ENCODE assay signal across 12 cellular contexts in genomic region chr14:73763396-73763795, GRCh38. TPM values are rescaled to one million over a fixed set of nuclear protein-coding genes. Genes with fewer than 3 reads are reported as not detected.
A peak's percentile ranks its signal among the peaks of the same experiment; 100 is the strongest.
DNase-seq lines count a peak whose midpoint lies in the region; ATAC-seq and TF ChIP-seq lines count a peak whose summit lies in the region.
"Had no signal": no experiment of that assay in that cellular context is flagged by ENCODE, and none has a peak within 500 bp of the region (broad histone marks: within the 10 kb centered on the region; RNA-seq: fewer than 3 reads in every experiment).

No MANE protein-coding gene starts in this region.

- peaks cover 6% of the 10 kb centered on the region for H3K27me3 Mint-ChIP-seq in CD4-positive, CD25-positive, alpha-beta regulatory T cell
- H3K27me3 Mint-ChIP-seq in activated naive CD8-positive, alpha-beta T cell treated with anti-CD3 and anti-CD28 coated beads, Interleukin-2, amount 10 ng/mL, durations not matched to agents 7 days and 5 days, result no peaks in the 10 kb centered on the region
- H3K27me3 Mint-ChIP-seq in naive thymus-derived CD8-positive, alpha-beta T cell, result no peaks in the 10 kb centered on the region

- no peak for TF ChIP-seq CTCF in HEK293 (tag by site-specific recombination; IDR thresholded peaks at IDR 0.05)

- no peak for DNase-seq in CD4-positive, CD25-positive, alpha-beta regulatory T cell
- no peak for DNase-seq in activated naive CD8-positive, alpha-beta T cell treated with anti-CD3 and anti-CD28 coated beads, Interleukin-2, amount 10 ng/mL, durations not matched to agents 7 days and 5 days
- no peak for DNase-seq in naive thymus-derived CD8-positive, alpha-beta T cell
- DNase-seq in SW 1271 (lab: John Stamatoyannopoulos, UW) (no peak), NCI-H2227 treated with DMSO at 0.1 percent for 48 hours (lab: John Stamatoyannopoulos, UW) (no peak), NCI-H1436 (lab: John Stamatoyannopoulos, UW) (no peak)
- DNase-seq: NCI-H226; stimulated activated CD4-positive, alpha-beta T cell treated with anti-CD3 and anti-CD28 coated beads, Interleukin-15, amount 100 ng/mL, for 24 hours; substantia nigra had no signal

- H3K4me1 Mint-ChIP-seq in CD4-positive, CD25-positive, alpha-beta regulatory T cell, result peaks cover 16 to 71% (median 45%) of the 10 kb centered on the region in 4 donors
- H3K4me1 Mint-ChIP-seq in activated naive CD8-positive, alpha-beta T cell treated with anti-CD3 and anti-CD28 coated beads, Interleukin-2, amount 10 ng/mL, durations not matched to agents 7 days and 5 days, result peaks cover 51% of the 10 kb centered on the region
- H3K4me1 Mint-ChIP-seq in naive thymus-derived CD8-positive, alpha-beta T cell, result peaks cover 39 to 77% (median 68%) of the 10 kb centered on the region in 4 donors

- no peaks in the 10 kb centered on the region for H3K9me3 Mint-ChIP-seq in CD4-positive, CD25-positive, alpha-beta regulatory T cell
- H3K9me3 Mint-ChIP-seq in activated naive CD8-positive, alpha-beta T cell treated with anti-CD3 and anti-CD28 coated beads, Interleukin-2, amount 10 ng/mL, durations not matched to agents 7 days and 5 days, result no peaks in the 10 kb centered on the region
- H3K9me3 Mint-ChIP-seq in naive thymus-derived CD8-positive, alpha-beta T cell, result no peaks in the 10 kb centered on the region

- peak overlapping the region; percentile 76 to 99 (median 99) for H3K27ac Mint-ChIP-seq in CD4-positive, CD25-positive, alpha-beta regulatory T cell
- peak overlapping the region; percentile 88 for H3K27ac Mint-ChIP-seq in activated naive CD8-positive, alpha-beta T cell treated with anti-CD3 and anti-CD28 coated beads, Interleukin-2, amount 10 ng/mL, durations not matched to agents 7 days and 5 days
- peak overlapping the region; percentile 43 to 99 (median 97) for H3K27ac Mint-ChIP-seq in naive thymus-derived CD8-positive, alpha-beta T cell

- H3K27me3 ChIP-seq in CD4-positive, CD25-positive, alpha-beta regulatory T cell (ENCODE audit: control insufficient read depth, insufficient read depth, low read length), result no peaks in the 10 kb centered on the region

- peak overlapping the region; percentile 90 for H3K27ac ChIP-seq in CD4-positive, CD25-positive, alpha-beta regulatory T cell (ENCODE audit: insufficient read depth, low read length, poor library complexity, severe bottlenecking)
- H3K27ac ChIP-seq in HEK293 (ENCODE audit: extremely low read depth, low read depth, low read length), result no peak overlapping the region

- H3K4me3 ChIP-seq in CD4-positive, CD25-positive, alpha-beta regulatory T cell (ENCODE audit: low read depth, low read length), result no peak overlapping the region
- no peak overlapping the region for H3K4me3 ChIP-seq in HEK293 (ENCODE audit: low read depth, low read length)
- H3K4me3 ChIP-seq: lung had no signal

- H3K36me3 Mint-ChIP-seq in CD4-positive, CD25-positive, alpha-beta regulatory T cell, result peaks cover 5% of the 10 kb centered on the region
- peaks cover 2% of the 10 kb centered on the region for H3K36me3 Mint-ChIP-seq in activated naive CD8-positive, alpha-beta T cell treated with anti-CD3 and anti-CD28 coated beads, Interleukin-2, amount 10 ng/mL, durations not matched to agents 7 days and 5 days
- peaks cover 0 to 3% (median 0%) of the 10 kb centered on the region in 3 donors for H3K36me3 Mint-ChIP-seq in naive thymus-derived CD8-positive, alpha-beta T cell

- ATAC-seq in CD4-positive, CD25-positive, alpha-beta regulatory T cell (ENCODE audit: low read depth in 2 of 2), result no peak
- no peak for ATAC-seq in activated naive CD8-positive, alpha-beta T cell treated with anti-CD3 and anti-CD28 coated beads, Interleukin-2, amount 10 ng/mL, durations not matched to agents 7 days and 5 days (ENCODE audit: low read depth)
- no peak for ATAC-seq in naive thymus-derived CD8-positive, alpha-beta T cell
- no peak for ATAC-seq in GM18907 (IDR thresholded peaks at IDR 0.05; ENCODE audit: unreplicated experiment)

- peak overlapping the region in 2 of 4 donors; percentile 39 to 98 for H3K4me3 Mint-ChIP-seq in CD4-positive, CD25-positive, alpha-beta regulatory T cell
- H3K4me3 Mint-ChIP-seq in activated naive CD8-positive, alpha-beta T cell treated with anti-CD3 and anti-CD28 coated beads, Interleukin-2, amount 10 ng/mL, durations not matched to agents 7 days and 5 days, result no peak overlapping the region
- peak overlapping the region in 3 of 10 donors; percentile 4 to 41 (median 15) for H3K4me3 Mint-ChIP-seq in naive thymus-derived CD8-positive, alpha-beta T cell

- H3K36me3 ChIP-seq in CD4-positive, CD25-positive, alpha-beta regulatory T cell (ENCODE audit: control insufficient read depth, insufficient read depth, low read length), result no peaks in the 10 kb centered on the region
- H3K36me3 ChIP-seq in HEK293 (ENCODE audit: control insufficient read depth in 2 of 2, insufficient read depth in 1 of 2, low read length in 2 of 2), result no peaks in the 10 kb centered on the region

- POLR2A ChIA-PET in HEK293 (lab: Yijun Ruan, JAX), result no interaction called here
- POLR2A ChIA-PET in activated naive CD8-positive, alpha-beta T cell treated with anti-CD3 and anti-CD28 coated beads, Interleukin-2, amount 10 ng/mL, durations not matched to agents 7 days and 5 days (lab: Charles Lee), result interaction anchor here (11.0 to 12.6 kb wide), 2 partner anchors 10 to 23 kb away, joined by 174 to 263 read pairs; no protein-coding TSS in a partner anchor
- POLR2A ChIA-PET in naive thymus-derived CD8-positive, alpha-beta T cell (lab: Charles Lee), result interaction anchor here (1.4 to 14.3 kb wide), 3 partner anchors 22 to 35 kb away, joined by 3 to 387 read pairs (median 14); no protein-coding TSS in a partner anchor

- no peaks in the 10 kb centered on the region for H3K9me3 ChIP-seq in CD4-positive, CD25-positive, alpha-beta regulatory T cell (ENCODE audit: control insufficient read depth in 2 of 2, low read length in 2 of 2)
- H3K9me3 ChIP-seq in HEK293 (ENCODE audit: control insufficient read depth, insufficient read depth, low read depth, low read length), result no peaks in the 10 kb centered on the region

- peaks cover 42% of the 10 kb centered on the region for H3K4me1 ChIP-seq in CD4-positive, CD25-positive, alpha-beta regulatory T cell (ENCODE audit: control insufficient read depth, insufficient read depth, low read length, poor library complexity, severe bottlenecking)
- H3K4me1 ChIP-seq in HEK293 (ENCODE audit: control insufficient read depth, insufficient read depth, low read length), result peaks cover 13% of the 10 kb centered on the region

- CTCF ChIA-PET in HEK293 (lab: Yijun Ruan, JAX), result interaction anchor here (0.6 kb wide), 1 partner anchor 102 kb away, joined by 3 read pairs; no protein-coding TSS in a partner anchor

TF ChIP-seq in HEK293, 187 proteins besides CTCF, POLR2A, EP300 and RAD21:
- TF ChIP-seq ZNF112 (tag by site-specific recombination; IDR thresholded peaks at IDR 0.05), result no peak
- no peak for TF ChIP-seq ZNF571 (tag by site-specific recombination; IDR thresholded peaks at IDR 0.05)
- TF ChIP-seq PRDM1 (tag by site-specific recombination; IDR thresholded peaks at IDR 0.05), result peak; percentile 45
TF ChIP-seq in HEK293: peak in this region for 1.

RNA-seq across cellular contexts. Expression of gene PNMA1, which starts 49.2 kb away (rescaled TPM):
- total RNA-seq in CD4-positive, CD25-positive, alpha-beta regulatory T cell, result 42.6 TPM
- 10 to 100 TPM; 45.2 to 54.1 (median 51.9) TPM for polyA plus RNA-seq in CD4-positive, CD25-positive, alpha-beta regulatory T cell
- 10 to 100 TPM; 32.1 to 34.9 TPM for total RNA-seq in activated naive CD8-positive, alpha-beta T cell treated with anti-CD3 and anti-CD28 coated beads, Interleukin-2, amount 10 ng/mL, durations not matched to agents 7 days and 5 days
- total RNA-seq in naive thymus-derived CD8-positive, alpha-beta T cell, result 10 to 100 TPM; 40.0 to 43.4 TPM
- polyA plus RNA-seq in naive thymus-derived CD8-positive, alpha-beta T cell, result 10 to 100 TPM; 31.6 to 37.2 (median 37.2) TPM
